In the genomic region with DNA sequence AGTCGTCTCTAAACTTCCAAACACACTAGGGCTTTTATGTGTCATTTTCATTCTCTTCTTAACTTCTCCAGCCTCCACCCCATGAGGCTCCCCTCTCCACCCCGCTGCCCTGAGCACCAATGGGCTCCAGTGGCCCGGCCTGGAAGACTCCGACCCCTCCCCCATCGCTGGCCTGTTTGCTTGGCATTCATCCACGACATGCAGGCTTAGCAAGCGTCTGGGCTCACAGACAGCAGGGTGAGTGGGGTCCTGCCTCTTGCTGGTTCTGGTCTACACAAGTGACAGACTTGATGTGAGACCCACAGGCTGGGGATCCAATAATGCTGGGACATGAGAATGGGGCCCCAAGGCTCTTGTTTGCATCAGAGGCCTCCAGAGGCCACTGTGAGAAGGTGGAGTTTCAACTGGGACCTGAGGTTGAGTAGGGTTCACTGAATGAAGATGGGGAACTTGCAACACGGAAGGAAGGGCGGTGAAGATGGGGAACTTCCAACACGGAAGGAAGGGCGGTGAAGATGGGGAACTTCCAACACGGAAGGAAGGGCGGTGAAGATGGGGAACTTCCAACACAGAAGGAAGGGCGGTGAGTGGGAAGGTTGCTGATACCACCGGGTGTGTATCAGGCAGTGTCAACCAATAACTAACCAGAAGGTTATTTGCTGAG, we compare ENCODE assay signal across 19 cellular contexts. TPM values are rescaled to one million over a fixed set of nuclear protein-coding genes. Genes with fewer than 3 reads are reported as not detected.
A peak's percentile ranks its signal among the peaks of the same experiment; 100 is the strongest.
DNase-seq lines count a peak whose midpoint lies in the region; ATAC-seq and TF ChIP-seq lines count a peak whose summit lies in the region.
"Had no signal": no experiment of that assay in that cellular context is flagged by ENCODE, and none has a peak within 500 bp of the region (broad histone marks: within the 10 kb centered on the region; RNA-seq: fewer than 3 reads in every experiment).

No MANE protein-coding gene starts in this region.

- TF ChIP-seq CTCF in CD14-positive monocyte (IDR thresholded peaks at IDR 0.05) (no peak), HL-60 (IDR thresholded peaks at IDR 0.05; ENCODE audit: insufficient read depth, low read length) (no peak)

- H3K4me3 ChIP-seq in HL-60 (replicated peaks; ENCODE audit: insufficient read depth, low read length), result no peak overlapping the region
- H3K4me3 ChIP-seq: GM23338, SK-N-MC had no signal

- peaks cover 14% of the 10 kb centered on the region for H3K4me1 Mint-ChIP-seq in CD14-positive monocyte
- H3K4me1 Mint-ChIP-seq in memory B cell, result peaks cover 19% of the 10 kb centered on the region
- H3K4me1 Mint-ChIP-seq: GM23338 had no signal

- H3K27ac Mint-ChIP-seq in CD14-positive monocyte (peak overlapping the region; percentile 13 to 91 (median 83)), memory B cell (no peak overlapping the region)
- H3K27ac Mint-ChIP-seq: GM23338 had no signal

- intact Hi-C loops in CD14-positive monocyte (cut with micrococcal nuclease) (no loop called here), posterior vena cava (cut with DNase I) (no loop called here)

- H3K27ac ChIP-seq in HL-60 (replicated peaks), result no peak overlapping the region
- H3K27ac ChIP-seq: C4-2B, SK-N-MC had no signal

- peak; percentile 56 for DNase-seq in CD14-positive monocyte (ENCODE audit: low spot score)
- DNase-seq in HL-60 (ENCODE audit: low read depth in 1 of 2, low spot score in 1 of 2), result peak; percentile 20 to 44
- no peak for DNase-seq in memory B cell (ENCODE audit: low spot score in 2 of 2)
- peak; percentile 41 for DNase-seq in posterior vena cava (ENCODE audit: low spot score)
- DNase-seq in SW 1271 (lab: John Stamatoyannopoulos, UW), result no peak
- DNase-seq: DMS153; GDM1; NCI-H1105; NCI-H1694 treated with DMSO at 0.1 percent for 48 hours; NCI-H748 treated with DMSO at 0.1 percent for 48 hours; NK-92 treated with Interleukin-12 subunit alpha and Interleukin-12 subunit beta, amount 100 ng/mL, for 24 hours; SHP77 had no signal

- peak overlapping the region in 1 of 2 donors; percentile 33 for H3K4me3 Mint-ChIP-seq in CD14-positive monocyte
- H3K4me3 Mint-ChIP-seq in memory B cell, result no peak overlapping the region
- H3K4me3 Mint-ChIP-seq: GM23338 had no signal

- peak; percentile 43 for ATAC-seq in memory B cell (ENCODE audit: low read depth)
- ATAC-seq in HG03039 (IDR thresholded peaks at IDR 0.05; ENCODE audit: unreplicated experiment), result no peak
- no peak for ATAC-seq in GM18502 (IDR thresholded peaks at IDR 0.05; ENCODE audit: poor library complexity, unreplicated experiment)
- ATAC-seq: GM23338 had no signal

- H3K9me3 Mint-ChIP-seq in CD14-positive monocyte (peaks cover 25 to 40% (median 30%) of the 10 kb centered on the region in 7 donors), memory B cell (peaks cover 18% of the 10 kb centered on the region)

- H3K27me3 ChIP-seq in HL-60 (ENCODE audit: insufficient read depth, poor library complexity, severe bottlenecking), result no peaks in the 10 kb centered on the region

- H3K27me3 Mint-ChIP-seq in CD14-positive monocyte (ENCODE audit: low read depth in 3 of 3) (peaks cover 4 to 15% (median 15%) of the 10 kb centered on the region in 3 donors), memory B cell (peaks cover 18% of the 10 kb centered on the region)

- H3K36me3 Mint-ChIP-seq in CD14-positive monocyte (peaks cover 0 to 4% of the 10 kb centered on the region in 2 donors), memory B cell (no peaks in the 10 kb centered on the region)

RNA-seq across cellular contexts. Expression of gene KNDC1, which starts 14.0 kb away (rescaled TPM):
- under 1 TPM in 1 of 2 donors, not detected in 1; 0.22 TPM for polyA plus RNA-seq in CD14-positive monocyte
- under 1 TPM; 0.33 to 0.37 TPM for total RNA-seq in posterior vena cava
- total RNA-seq: Daoy had no signal

RNA-seq across cellular contexts. Expression of gene UTF1, which starts 56.0 kb away (rescaled TPM):
- polyA plus RNA-seq in CD14-positive monocyte, result under 1 TPM; 0.14 to 0.48 TPM
- total RNA-seq in posterior vena cava, result not detected
- total RNA-seq: Daoy, NCI-H460 had no signal

Comparison
In these comparisons a context has a peak if more than half of its experiments do, and no peak if none do; other contexts are left out.
1. DNase-seq: peak in CD14-positive monocyte (single experiment), HL-60 (2 of 2) and posterior vena cava (single experiment); none in memory B cell (0 of 2) and SW 1271 (0 of 2).